In genomic region chr5:9851458-9851857, GRCh38 we compare ENCODE assay signal across 1 cellular context.
TF ChIP-seq lines count a peak whose summit lies in the region.

No MANE protein-coding gene starts in this region.

TF ChIP-seq in HCT116, 20 proteins besides CTCF, POLR2A, EP300 and RAD21 (continued from another document):
- TF ChIP-seq REST (IDR thresholded peaks at IDR 0.05; ENCODE audit: low read depth) (no peak), EZH2phosphoT487 (IDR thresholded peaks at IDR 0.05; ENCODE audit: borderline replicate concordance) (no peak), CEBPB (IDR thresholded peaks at IDR 0.05; ENCODE audit: low read depth) (no peak), SP1 (IDR thresholded peaks at IDR 0.05; ENCODE audit: low read depth) (no peak), FOSL1 (IDR thresholded peaks at IDR 0.05; ENCODE audit: low read depth) (no peak), SIN3A (IDR thresholded peaks at IDR 0.05; ENCODE audit: low read depth) (no peak), TCF7L2 (IDR thresholded peaks at IDR 0.05; ENCODE audit: borderline replicate concordance, extremely low read depth, insufficient read depth, insufficient read length) (no peak), ATF3 (IDR thresholded peaks at IDR 0.05) (no peak)
- TF ChIP-seq, protein P1, sequence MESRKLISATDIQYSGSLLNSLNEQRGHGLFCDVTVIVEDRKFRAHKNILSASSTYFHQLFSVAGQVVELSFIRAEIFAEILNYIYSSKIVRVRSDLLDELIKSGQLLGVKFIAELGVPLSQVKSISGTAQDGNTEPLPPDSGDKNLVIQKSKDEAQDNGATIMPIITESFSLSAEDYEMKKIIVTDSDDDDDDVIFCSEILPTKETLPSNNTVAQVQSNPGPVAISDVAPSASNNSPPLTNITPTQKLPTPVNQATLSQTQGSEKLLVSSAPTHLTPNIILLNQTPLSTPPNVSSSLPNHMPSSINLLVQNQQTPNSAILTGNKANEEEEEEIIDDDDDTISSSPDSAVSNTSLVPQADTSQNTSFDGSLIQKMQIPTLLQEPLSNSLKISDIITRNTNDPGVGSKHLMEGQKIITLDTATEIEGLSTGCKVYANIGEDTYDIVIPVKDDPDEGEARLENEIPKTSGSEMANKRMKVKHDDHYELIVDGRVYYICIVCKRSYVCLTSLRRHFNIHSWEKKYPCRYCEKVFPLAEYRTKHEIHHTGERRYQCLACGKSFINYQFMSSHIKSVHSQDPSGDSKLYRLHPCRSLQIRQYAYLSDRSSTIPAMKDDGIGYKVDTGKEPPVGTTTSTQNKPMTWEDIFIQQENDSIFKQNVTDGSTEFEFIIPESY (IDR thresholded peaks at IDR 0.05; ENCODE audit: extremely low read depth, insufficient replicate concordance, low read length): no peak
